Comparison of ENCODE assay signal across 26 cellular contexts in genomic region chr10:109851595-109851994, GRCh38.
"Had no signal": no experiment of that assay in that cellular context is flagged by ENCODE, and none has a peak within 500 bp of the region (broad histone marks: within the 10 kb centered on the region; RNA-seq: fewer than 3 reads in every experiment).

No MANE protein-coding gene starts in this region.

- H3K4me3 ChIP-seq: adrenal gland, body of pancreas, breast epithelium, MG63 had no signal

- H3K27me3 ChIP-seq: adrenal gland, body of pancreas, breast epithelium, MG63 had no signal

- H3K9me3 ChIP-seq: adrenal gland, body of pancreas, breast epithelium, MG63 had no signal

- H3K4me3 Mint-ChIP-seq: activated B cell treated with CpG ODN at 0.5 μM for 24 hours; activated CD4-positive, alpha-beta memory T cell treated with anti-CD3 and anti-CD28 coated beads for 36 hours; activated T-helper 17 cell treated with anti-CD3 and anti-CD28 coated beads, Interleukin-2, amount 50 U/mL, for 72 hours had no signal

- DNase-seq: activated B cell treated with CpG ODN at 0.5 μM for 24 hours; activated CD4-positive, alpha-beta memory T cell treated with anti-CD3 and anti-CD28 coated beads for 36 hours; activated CD4-positive, alpha-beta T cell treated with anti-CD3 and anti-CD28 coated beads for 4 hours; activated CD4-positive, alpha-beta T cell treated with anti-CD3 and anti-CD28 coated beads, Interleukin-2, amount 50 U/mL, for 1 hour; activated CD4-positive, CD25-positive, alpha-beta regulatory T cell treated with anti-CD3 and anti-CD28 coated beads, Interleukin-2, amount 50 U/mL, for 72 hours; activated effector memory CD4-positive, alpha-beta T cell treated with anti-CD3 and anti-CD28 coated beads, Interleukin-2, amount 50 U/mL, for 16 hours; activated naive CD4-positive, alpha-beta T cell; activated T-cell treated with anti-CD3 and anti-CD28 coated beads, Interleukin-2, amount 50 U/mL, for 1 hour; activated T-cell treated with anti-CD3 and anti-CD28 coated beads, Interleukin-2, amount 50 U/mL, for 72 hours; adrenal gland; body of pancreas; Kasumi-1; KG1; MG63; NCI-H1436; NCI-H2081 treated with DMSO at 0.1 percent for 48 hours; NCI-H226; NCI-H446 treated with DMSO at 0.1 percent for 48 hours; RPMI8226; T-helper 1 cell; T-helper 2 cell; T-helper 9 cell had no signal

- H3K36me3 Mint-ChIP-seq: activated CD4-positive, alpha-beta memory T cell treated with anti-CD3 and anti-CD28 coated beads for 36 hours; activated naive CD4-positive, alpha-beta T cell treated with anti-CD3 and anti-CD28 coated beads, Interleukin-2, amount 50 U/mL, for 72 hours had no signal

- H3K27me3 Mint-ChIP-seq: activated B cell treated with CpG ODN at 0.5 μM for 24 hours; activated CD4-positive, alpha-beta memory T cell treated with anti-CD3 and anti-CD28 coated beads for 36 hours had no signal

- H3K27ac Mint-ChIP-seq: activated B cell treated with CpG ODN at 0.5 μM for 24 hours; activated CD4-positive, alpha-beta memory T cell treated with anti-CD3 and anti-CD28 coated beads for 36 hours; activated naive CD4-positive, alpha-beta T cell treated with anti-CD3 and anti-CD28 coated beads, Interleukin-2, amount 50 U/mL, for 72 hours; activated T-helper 17 cell treated with anti-CD3 and anti-CD28 coated beads, Interleukin-2, amount 50 U/mL, for 72 hours had no signal

- H3K9me3 Mint-ChIP-seq: activated B cell treated with CpG ODN at 0.5 μM for 24 hours; activated CD4-positive, alpha-beta memory T cell treated with anti-CD3 and anti-CD28 coated beads for 36 hours; activated naive CD4-positive, alpha-beta T cell treated with anti-CD3 and anti-CD28 coated beads, Interleukin-2, amount 50 U/mL, for 72 hours; activated T-cell treated with anti-CD3 and anti-CD28 coated beads, Interleukin-2, amount 50 U/mL, for 72 hours; activated T-helper 17 cell treated with anti-CD3 and anti-CD28 coated beads, Interleukin-2, amount 50 U/mL, for 72 hours had no signal

- H3K4me1 ChIP-seq: breast epithelium had no signal

- H3K36me3 ChIP-seq: adrenal gland, breast epithelium, MG63 had no signal

- H3K27ac ChIP-seq: adrenal gland, body of pancreas, breast epithelium, VCaP had no signal
